11 cellular contexts compared by ENCODE assay signal in genomic region chr2:26693287-26693849, GRCh38. TPM values are rescaled to one million over a fixed set of nuclear protein-coding genes. Genes with fewer than 3 reads are reported as not detected.
DNase-seq lines count a peak whose midpoint lies in the region; ATAC-seq and TF ChIP-seq lines count a peak whose summit lies in the region.
"Had no signal": no experiment of that assay in that cellular context is flagged by ENCODE, and none has a peak within 500 bp of the region (broad histone marks: within the 10 kb centered on the region; RNA-seq: fewer than 3 reads in every experiment).

No MANE protein-coding gene starts in this region.

- DNase-seq in HEK293T (ENCODE audit: extremely low spot score) = peak; percentile 15
- DNase-seq in ascending aorta (ENCODE audit: low spot score in 2 of 2) = peak in 1 of 2 donors; percentile 69
- no peak for DNase-seq in activated CD8-positive, alpha-beta memory T cell treated with anti-CD3 and anti-CD28 coated beads, Interleukin-2, amount 50 U/mL, for 48 hours
- DNase-seq in activated naive CD4-positive, alpha-beta T cell treated with Interleukin-2 at 50 U/mL for 16 hours = no peak

- H3K27me3 ChIP-seq in ascending aorta (no peaks in the 10 kb centered on the region), iPS-20b (ENCODE audit: insufficient read depth, low read length) (peaks cover 88% of the 10 kb centered on the region), stomach smooth muscle (ENCODE audit: control insufficient read depth in 1 of 2, insufficient read depth in 2 of 2, low read length in 2 of 2) (peaks cover 5 to 14% of the 10 kb centered on the region in 2 donors)

- H3K4me1 ChIP-seq in ascending aorta (peaks cover 14 to 19% of the 10 kb centered on the region in 2 donors), iPS-20b (ENCODE audit: insufficient read depth, low read length) (0 out of 2 replicates have a peak, but pooled peaks cover 4% of the 10 kb centered on the region), stomach smooth muscle (ENCODE audit: control insufficient read depth, insufficient read depth, low read length) (peaks cover 34% of the 10 kb centered on the region)

- TF ChIP-seq CTCF in ascending aorta (IDR thresholded peaks at IDR 0.05) = no peak

- H3K36me3 ChIP-seq in ascending aorta (no peaks in the 10 kb centered on the region), iPS-20b (ENCODE audit: insufficient read depth, low read depth, low read length) (no peaks in the 10 kb centered on the region), stomach smooth muscle (ENCODE audit: control insufficient read depth in 2 of 2, insufficient read depth in 2 of 2, low read length in 2 of 2) (no peaks in the 10 kb centered on the region)

- peak overlapping the region; percentile 79 for H3K27ac ChIP-seq in ascending aorta
- H3K27ac ChIP-seq in iPS-20b (ENCODE audit: low read length) = no peak overlapping the region
- peak overlapping the region; percentile 31 for H3K27ac ChIP-seq in stomach smooth muscle (ENCODE audit: low read length)
- H3K27ac ChIP-seq: epithelial cell of prostate had no signal

- intact Hi-C loops in ascending aorta (cut with DNase I) = loop anchor here (1.0 to 5.0 kb wide), 2 partner anchors 27 to 76 kb away; no protein-coding TSS in a partner anchor

- CTCF ChIA-PET in HEK293T (lab: Yijun Ruan, JAX) = no interaction called here

- H3K4me3 ChIP-seq in ascending aorta = peak overlapping the region; percentile 66 to 80
- H3K4me3 ChIP-seq in iPS-20b (ENCODE audit: low read length) = peak overlapping the region; percentile 58; the same call in 1 of the 2 replicates
- H3K4me3 ChIP-seq in stomach smooth muscle (ENCODE audit: low read length in 2 of 2) = peak overlapping the region; percentile 10 to 76
- H3K4me3 ChIP-seq: K562 had no signal

- POLR2A ChIA-PET in HEK293T (lab: Yijun Ruan, JAX) = no interaction called here

- no peaks in the 10 kb centered on the region for H3K9me3 ChIP-seq in ascending aorta
- no peaks in the 10 kb centered on the region for H3K9me3 ChIP-seq in iPS-20b (ENCODE audit: insufficient read depth, low read depth, low read length)
- no peaks in the 10 kb centered on the region for H3K9me3 ChIP-seq in stomach smooth muscle (ENCODE audit: control insufficient read depth in 2 of 2, low read length in 2 of 2)

- H3K9ac ChIP-seq in iPS-20b (ENCODE audit: low read depth, low read length) (no peak overlapping the region), stomach smooth muscle (ENCODE audit: low read length in 2 of 2) (peak overlapping the region in 1 of 2 donors; percentile 47)

- ATAC-seq in GM21515 (IDR thresholded peaks at IDR 0.05; ENCODE audit: unreplicated experiment) = no peak
- no peak for ATAC-seq in GM18519 (IDR thresholded peaks at IDR 0.05; ENCODE audit: low FRiP score, unreplicated experiment)

TF ChIP-seq in HEK293T, 16 proteins besides CTCF, POLR2A, EP300 and RAD21:
- TF ChIP-seq TARDBP (IDR thresholded peaks at IDR 0.05) (no peak), SUZ12 (IDR thresholded peaks at IDR 0.05) (no peak), PKNOX1 (IDR thresholded peaks at IDR 0.05) (no peak), ZNF384 (IDR thresholded peaks at IDR 0.05) (no peak), L3MBTL2 (conservative IDR thresholded peaks at IDR 0.05) (no peak), FOXA1 (IDR thresholded peaks at IDR 0.05) (no peak), BHLHE40 (IDR thresholded peaks at IDR 0.05; ENCODE audit: borderline replicate concordance) (no peak), FOXM1 (IDR thresholded peaks at IDR 0.05; ENCODE audit: borderline replicate concordance) (no peak), NFRKB (IDR thresholded peaks at IDR 0.05) (no peak), ARNT (IDR thresholded peaks at IDR 0.05) (no peak), FOXK2 (IDR thresholded peaks at IDR 0.05) (no peak)

RNA-seq across cellular contexts. Expression of gene KCNK3, which starts 0.8 kb away (rescaled TPM):
- total RNA-seq in ascending aorta = 7.2 TPM
- total RNA-seq: pulmonary artery endothelial cell had no signal

RNA-seq across cellular contexts. Expression of gene CIB4, which starts 52.2 kb away (rescaled TPM):
- total RNA-seq in ascending aorta = not detected
- total RNA-seq: K562, pulmonary artery endothelial cell had no signal
